13 cellular contexts compared by ENCODE assay signal in genomic region chr22:41842996-41843970, GRCh38. TPM values are rescaled to one million over a fixed set of nuclear protein-coding genes. Genes with fewer than 3 reads are reported as not detected.
DNase-seq lines count a peak whose midpoint lies in the region; ATAC-seq and TF ChIP-seq lines count a peak whose summit lies in the region.
"Had no signal": no experiment of that assay in that cellular context is flagged by ENCODE, and none has a peak within 500 bp of the region (broad histone marks: within the 10 kb centered on the region; RNA-seq: fewer than 3 reads in every experiment).

No MANE protein-coding gene starts in this region.

- peaks cover 85% of the 10 kb centered on the region for H3K4me1 Mint-ChIP-seq in activated CD4-positive, alpha-beta T cell treated with anti-CD3 and anti-CD28 coated beads for 36 hours
- H3K4me1 Mint-ChIP-seq in brain: peaks cover 92% of the 10 kb centered on the region

- POLR2A ChIA-PET in activated CD4-positive, alpha-beta T cell treated with anti-CD3 and anti-CD28 coated beads for 36 hours (lab: Charles Lee): interaction anchor here (0.6 to 3.2 kb wide), 14 partner anchors 10 to 771 kb away, joined by 3 to 24 read pairs (median 5); partner anchors contain the start of gene SREBF2

- H3K36me3 Mint-ChIP-seq in activated CD4-positive, alpha-beta T cell treated with anti-CD3 and anti-CD28 coated beads for 36 hours (ENCODE audit: low read depth): peaks cover 49% of the 10 kb centered on the region
- H3K36me3 Mint-ChIP-seq in brain: peaks cover 63% of the 10 kb centered on the region

- DNase-seq in activated CD4-positive, alpha-beta T cell treated with anti-CD3 and anti-CD28 coated beads for 36 hours: peak; percentile 45
- DNase-seq in activated CD4-positive, alpha-beta T cell treated with anti-CD3 and anti-CD28 coated beads, Interleukin-2, amount 50 U/mL, for 4 hours: no peak
- DNase-seq in OCI-M1 (lab: John Stamatoyannopoulos, UW) (peak; percentile 18), gastrocnemius medialis (no peak), LoVo (ENCODE audit: low spot score) (no peak), SIG-M5 (lab: John Stamatoyannopoulos, UW) (no peak)
- DNase-seq: aorta, left ventricle myocardium inferior, NCI-H1092 treated with DMSO at 0.1 percent for 48 hours, NCI-H510A treated with DMSO at 0.1 percent for 48 hours had no signal

- H3K27ac ChIP-seq in gastrocnemius medialis: peak overlapping the region; percentile 0 to 39 (median 28)
- H3K27ac ChIP-seq: left ventricle myocardium inferior, parathyroid adenoma had no signal

- no peaks in the 10 kb centered on the region for H3K9me3 ChIP-seq in gastrocnemius medialis
- H3K9me3 ChIP-seq: left ventricle myocardium inferior had no signal

- in situ Hi-C loops in gastrocnemius medialis (cut with MboI; ENCODE audit: low sequenced_read_pairs in 4 of 4): no loop called here

- no peak for TF ChIP-seq CTCF in brain (conservative IDR thresholded peaks at IDR 0.05)
- TF ChIP-seq CTCF in gastrocnemius medialis (IDR thresholded peaks at IDR 0.05 in 4 of 5, conservative IDR thresholded peaks at IDR 0.05 in 1 of 5): no peak

- no peaks in the 10 kb centered on the region for H3K27me3 ChIP-seq in gastrocnemius medialis

- H3K36me3 ChIP-seq in gastrocnemius medialis: no peaks in the 10 kb centered on the region

- peak overlapping the region; percentile 84 for H3K27ac Mint-ChIP-seq in activated CD4-positive, alpha-beta T cell treated with anti-CD3 and anti-CD28 coated beads for 36 hours
- peak overlapping the region in 3 of 5 experiments; percentile 27 to 97 (median 37) for H3K27ac Mint-ChIP-seq in brain

- H3K9me3 Mint-ChIP-seq in activated CD4-positive, alpha-beta T cell treated with anti-CD3 and anti-CD28 coated beads for 36 hours (ENCODE audit: low read depth): no peaks in the 10 kb centered on the region
- peaks cover 0 to 3% (median 0%) of the 10 kb centered on the region in 5 experiments for H3K9me3 Mint-ChIP-seq in brain

- H3K4me1 ChIP-seq in gastrocnemius medialis: peaks cover 28 to 52% of the 10 kb centered on the region in 2 donors

- intact Hi-C loops in activated CD4-positive, alpha-beta T cell treated with anti-CD3 and anti-CD28 coated beads for 36 hours (cut with DNase I, micrococcal nuclease): loop anchor here (1.0 kb wide), 6 partner anchors 9 to 97 kb away; partner anchors contain the start of gene SREBF2 (in 1 of the 2)
- intact Hi-C loops in gastrocnemius medialis (cut with DNase I; ENCODE audit: low total_unique reads): no loop called here

- no peak overlapping the region for H3K4me3 ChIP-seq in gastrocnemius medialis
- H3K4me3 ChIP-seq: left ventricle myocardium inferior had no signal

- peak; percentile 94 for ATAC-seq in activated CD4-positive, alpha-beta T cell treated with anti-CD3 and anti-CD28 coated beads for 36 hours
- peak; percentile 42 to 65 for ATAC-seq in gastrocnemius medialis
- ATAC-seq in HG03432 (IDR thresholded peaks at IDR 0.05; ENCODE audit: unreplicated experiment): no peak

- H3K27me3 Mint-ChIP-seq in activated CD4-positive, alpha-beta T cell treated with anti-CD3 and anti-CD28 coated beads for 36 hours: no peaks in the 10 kb centered on the region
- peaks cover 2% of the 10 kb centered on the region for H3K27me3 Mint-ChIP-seq in brain

- peak overlapping the region; percentile 18 for H3K4me3 Mint-ChIP-seq in activated CD4-positive, alpha-beta T cell treated with anti-CD3 and anti-CD28 coated beads for 36 hours
- no peak overlapping the region for H3K4me3 Mint-ChIP-seq in brain

- CTCF ChIA-PET in activated CD4-positive, alpha-beta T cell treated with anti-CD3 and anti-CD28 coated beads for 36 hours (lab: Charles Lee): interaction anchor here (0.6 to 3.0 kb wide), 15 partner anchors 10 to 374 kb away, joined by 3 to 15 read pairs (median 5); partner anchors contain the start of gene SREBF2

- TF ChIP-seq POLR2A in gastrocnemius medialis (IDR thresholded peaks at IDR 0.05): no peak

RNA-seq across cellular contexts. Expression of gene SREBF2, which starts 10.4 kb away (rescaled TPM):
- 100 to 1,000 TPM; 101 to 105 TPM for total RNA-seq in activated CD4-positive, alpha-beta T cell treated with anti-CD3 and anti-CD28 coated beads for 36 hours
- polyA plus RNA-seq in brain (ENCODE audit: insufficient read depth, low read depth, low replicate concordance): 115 TPM
- total RNA-seq in gastrocnemius medialis: 10 to 100 TPM; 25.1 to 40.9 (median 36.1) TPM

RNA-seq across cellular contexts. Expression of gene CCDC134, which starts 42.8 kb away (rescaled TPM):
- total RNA-seq in activated CD4-positive, alpha-beta T cell treated with anti-CD3 and anti-CD28 coated beads for 36 hours: 10 to 100 TPM; 14.7 to 15.2 TPM
- polyA plus RNA-seq in brain (ENCODE audit: insufficient read depth, low read depth, low replicate concordance): 3.7 TPM
- total RNA-seq in gastrocnemius medialis: 1 to 10 TPM; 3.3 to 7.7 (median 6.0) TPM

Comparison
In these comparisons a context has a peak if more than half of its experiments do, and no peak if none do; other contexts are left out.
1. DNase-seq: peak in activated CD4-positive, alpha-beta T cell treated with anti-CD3 and anti-CD28 coated beads for 36 hours (single experiment) and OCI-M1 (single experiment); none in activated CD4-positive, alpha-beta T cell treated with anti-CD3 and anti-CD28 coated beads, Interleukin-2, amount 50 U/mL, for 4 hours (0 of 2), gastrocnemius medialis (0 of 2), LoVo (single experiment) and SIG-M5 (single experiment).